ENCODE assay signal across 9 cellular contexts in the genomic region with DNA sequence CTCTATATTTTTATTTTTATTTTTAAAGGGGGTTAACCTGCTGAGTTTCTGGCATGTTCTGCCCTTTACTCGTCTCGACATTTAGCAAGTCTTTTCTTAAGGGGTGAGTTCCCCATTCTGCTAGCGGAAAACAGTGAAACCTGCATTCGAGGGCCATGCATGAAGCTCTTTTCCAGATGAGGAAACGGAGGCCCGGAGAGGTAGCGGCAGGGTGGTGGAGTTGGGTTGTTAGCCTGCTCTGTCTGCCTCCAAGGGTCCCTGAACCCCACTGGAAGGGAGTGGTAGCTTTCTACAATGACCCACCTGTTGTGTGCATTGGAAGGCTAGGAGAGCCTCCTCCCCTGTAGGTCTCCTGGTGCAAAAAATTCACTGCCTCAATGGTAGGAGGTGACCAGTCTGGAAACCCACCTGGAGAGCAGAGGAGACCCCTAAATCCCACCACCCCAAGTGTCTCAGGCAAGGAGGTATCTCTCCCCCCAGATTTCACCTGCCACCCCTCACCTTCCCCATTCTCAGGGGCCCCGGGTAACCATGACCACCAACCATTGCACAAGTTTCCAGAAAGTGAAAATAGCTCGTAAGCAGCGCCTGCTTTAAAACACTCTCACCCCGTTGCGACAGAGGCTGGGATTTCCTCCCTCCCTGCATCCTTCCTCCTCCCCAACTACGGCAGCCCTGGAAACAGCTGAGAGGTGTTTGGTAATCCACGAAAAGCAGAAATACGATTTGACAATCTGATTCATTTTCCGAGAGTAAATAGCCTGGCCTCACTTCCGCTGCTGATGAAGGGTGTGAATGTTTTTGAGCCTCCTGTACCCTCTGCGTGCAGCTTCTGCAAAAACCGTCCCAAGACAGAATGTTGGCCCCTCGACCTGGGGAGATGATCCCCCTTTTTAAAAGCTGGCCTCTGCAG. TPM values are rescaled to one million over a fixed set of nuclear protein-coding genes. Genes with fewer than 3 reads are reported as not detected.
DNase-seq lines count a peak whose midpoint lies in the region; ATAC-seq, FAIRE-seq and TF ChIP-seq lines count a peak whose summit lies in the region.
"Had no signal": no experiment of that assay in that cellular context is flagged by ENCODE, and none has a peak within 500 bp of the region (broad histone marks: within the 10 kb centered on the region; RNA-seq: fewer than 3 reads in every experiment).

No MANE protein-coding gene starts in this region.

- dilution Hi-C loops in keratinocyte (cut with MboI; ENCODE audit: extremely low pct_ligation_motif_present, low sequenced_read_pairs): no loop called here

- peaks cover 11% of the 10 kb centered on the region for H3K4me1 ChIP-seq in keratinocyte (ENCODE audit: control insufficient read depth, extremely low read depth, insufficient read depth, low read length)

- FAIRE-seq in keratinocyte (lab: Jason Lieb, UNC): no peak
- FAIRE-seq: islet of Langerhans had no signal

- no peaks in the 10 kb centered on the region for H3K36me3 ChIP-seq in keratinocyte (ENCODE audit: control insufficient read depth in 2 of 2, extremely low read depth in 1 of 2, insufficient read depth in 2 of 2, low read length in 2 of 2)

- POLR2A ChIA-PET in WTC11 (lab: Charles Lee): interaction anchor here (1.5 kb wide), 1 partner anchor 11 kb away, joined by 3 read pairs; no protein-coding TSS in a partner anchor

- no peaks in the 10 kb centered on the region for H3K36me3 Mint-ChIP-seq in WTC11

- no peak overlapping the region for H3K4me3 ChIP-seq in keratinocyte (ENCODE audit: control insufficient read depth in 2 of 3, extremely low read depth in 1 of 3, insufficient read depth in 2 of 3, low read depth in 1 of 3, low read length in 3 of 3)

- H3K79me2 ChIP-seq in keratinocyte (ENCODE audit: control insufficient read depth, insufficient read depth, low read length): no peaks in the 10 kb centered on the region

- H3K9me3 Mint-ChIP-seq in WTC11: peaks cover 3% of the 10 kb centered on the region; the same call in 1 of the 2 replicates

- CTCF ChIA-PET in WTC11 (lab: Charles Lee): interaction anchor here (0.7 to 1.5 kb wide), 5 partner anchors 48 to 83 kb away, joined by 3 to 5 read pairs (median 3); no protein-coding TSS in a partner anchor

- H3K9ac ChIP-seq in keratinocyte (ENCODE audit: control insufficient read depth, extremely low read depth, insufficient read depth, low read length): no peak overlapping the region

- no peak overlapping the region for H3K27ac ChIP-seq in keratinocyte (ENCODE audit: control insufficient read depth, insufficient read depth, low read length)

- H3K27ac Mint-ChIP-seq in WTC11: no peak overlapping the region

- peak overlapping the region; percentile 22 for H3K4me2 ChIP-seq in keratinocyte (ENCODE audit: control insufficient read depth, extremely low read depth, insufficient read depth, low read depth, low read length)

- no peak overlapping the region for H3K4me3 Mint-ChIP-seq in WTC11

- H4K20me1 ChIP-seq in keratinocyte (ENCODE audit: control insufficient read depth, extremely low read depth, insufficient read depth, low read length): no peaks in the 10 kb centered on the region

- no peaks in the 10 kb centered on the region for H3K9me3 ChIP-seq in keratinocyte (ENCODE audit: control insufficient read depth, low read depth, low read length)

- H3K9me1 ChIP-seq in keratinocyte (ENCODE audit: control insufficient read depth, extremely low read depth, insufficient read depth, low read length): no peaks in the 10 kb centered on the region

- H2AFZ ChIP-seq in keratinocyte (ENCODE audit: control insufficient read depth, low read length): no peak overlapping the region

- no peak for TF ChIP-seq CTCF in keratinocyte (optimal IDR thresholded peaks at IDR 0.05 in 1 of 3, IDR thresholded peaks at IDR 0.05 in 1 of 3, conservative IDR thresholded peaks at IDR 0.05 in 1 of 3; ENCODE audit: extremely low read depth in 1 of 3, insufficient read depth in 2 of 3, low read length in 3 of 3)
- TF ChIP-seq CTCF in WTC11 (IDR thresholded peaks at IDR 0.05): no peak

- H3K4me1 Mint-ChIP-seq in WTC11: 0 out of 2 replicates have a peak, but pooled peaks cover 5% of the 10 kb centered on the region

- peaks cover 9% of the 10 kb centered on the region for H3K27me3 ChIP-seq in keratinocyte (ENCODE audit: control insufficient read depth, extremely low read depth, insufficient read depth, low read length)

- no peak for ATAC-seq in GM21447 (IDR thresholded peaks at IDR 0.05; ENCODE audit: unreplicated experiment)
- ATAC-seq in WTC11: no peak

- DNase-seq in GF-D8 (lab: John Stamatoyannopoulos, UW) (peak; percentile 97), RPMI8226 (peak; percentile 76), amniotic epithelial cell (ENCODE audit: low read depth) (peak; percentile 98), keratinocyte (ENCODE audit: low read depth, low spot score) (no peak), NCI-H2107 treated with DMSO at 0.1 percent for 48 hours (lab: John Stamatoyannopoulos, UW; ENCODE audit: unreplicated experiment) (no peak), WTC11 (ENCODE audit: low spot score) (no peak)
- peak; percentile 62 for DNase-seq in stimulated activated CD8-positive, alpha-beta memory T cell treated with anti-CD3 and anti-CD28 coated beads, Interleukin-4, amount 100 ng/mL, for 48 hours

- peaks cover 70% of the 10 kb centered on the region for H3K27me3 Mint-ChIP-seq in WTC11 (ENCODE audit: low read depth)

TF ChIP-seq in WTC11, 78 proteins besides CTCF, POLR2A, EP300 and RAD21:
- TF ChIP-seq MXD4 (CRISPR knock-in tag; IDR thresholded peaks at IDR 0.05; ENCODE audit: borderline replicate concordance) (no peak), ZNF138 (CRISPR knock-in tag; conservative IDR thresholded peaks at IDR 0.05) (no peak), ATF3 (CRISPR knock-in tag; conservative IDR thresholded peaks at IDR 0.05) (no peak), ESRRA (CRISPR knock-in tag; IDR thresholded peaks at IDR 0.05; ENCODE audit: borderline replicate concordance) (no peak), ZNF671 (CRISPR knock-in tag; IDR thresholded peaks at IDR 0.05) (no peak)
- TF ChIP-seq, protein P1, sequence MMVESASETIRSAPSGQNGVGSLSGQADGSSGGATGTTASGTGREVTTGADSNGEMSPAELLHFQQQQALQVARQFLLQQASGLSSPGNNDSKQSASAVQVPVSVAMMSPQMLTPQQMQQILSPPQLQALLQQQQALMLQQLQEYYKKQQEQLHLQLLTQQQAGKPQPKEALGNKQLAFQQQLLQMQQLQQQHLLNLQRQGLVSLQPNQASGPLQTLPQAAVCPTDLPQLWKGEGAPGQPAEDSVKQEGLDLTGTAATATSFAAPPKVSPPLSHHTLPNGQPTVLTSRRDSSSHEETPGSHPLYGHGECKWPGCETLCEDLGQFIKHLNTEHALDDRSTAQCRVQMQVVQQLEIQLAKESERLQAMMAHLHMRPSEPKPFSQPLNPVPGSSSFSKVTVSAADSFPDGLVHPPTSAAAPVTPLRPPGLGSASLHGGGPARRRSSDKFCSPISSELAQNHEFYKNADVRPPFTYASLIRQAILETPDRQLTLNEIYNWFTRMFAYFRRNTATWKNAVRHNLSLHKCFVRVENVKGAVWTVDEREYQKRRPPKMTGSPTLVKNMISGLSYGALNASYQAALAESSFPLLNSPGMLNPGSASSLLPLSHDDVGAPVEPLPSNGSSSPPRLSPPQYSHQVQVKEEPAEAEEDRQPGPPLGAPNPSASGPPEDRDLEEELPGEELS (CRISPR knock-in tag; IDR thresholded peaks at IDR 0.05): no peak

RNA-seq across cellular contexts. Expression of gene KLF2, which starts 3.5 kb away (rescaled TPM):
- polyA plus RNA-seq in keratinocyte: 0.09 TPM in 1 of 3 replicates, not detected in the others
- 0.30 TPM for polyA plus RNA-seq in keratinocyte (2011; ENCODE audit: low read depth)
- 0.06 and 0.08 TPM in 2 replicates for polyA plus RNA-seq in keratinocyte (2011; cell fraction: cytosol; rRNA removed)
- polyA plus RNA-seq in keratinocyte (2011; cell fraction: nucleus; rRNA removed): 0.10 and 0.13 TPM in 2 replicates
- polyA plus RNA-seq in keratinocyte (2012; ENCODE audit: low replicate concordance): 0.17 and 0.30 TPM in 2 replicates
- polyA minus RNA-seq in keratinocyte: 0.23 TPM in 1 of 3 replicates, not detected in the others
- not detected for polyA minus RNA-seq in keratinocyte (2011; cell fraction: cytosol; rRNA and poly(A)+ RNA removed)
- polyA minus RNA-seq in keratinocyte (2011; cell fraction: nucleus; rRNA and poly(A)+ RNA removed): 0.32 TPM in 1 of 2 replicates, not detected in the other
- 0.82 to 1.1 TPM (median 1.0 TPM) in 3 replicates for total RNA-seq in WTC11 (2021)

Comparison
In these comparisons a context has a peak if more than half of its experiments do, and no peak if none do; other contexts are left out.
1. DNase-seq: peak in GF-D8 (single experiment), RPMI8226 (single experiment), amniotic epithelial cell (single experiment) and stimulated activated CD8-positive, alpha-beta memory T cell treated with anti-CD3 and anti-CD28 coated beads, Interleukin-4, amount 100 ng/mL, for 48 hours (single experiment); none in keratinocyte (single experiment), NCI-H2107 treated with DMSO at 0.1 percent for 48 hours (single experiment) and WTC11 (single experiment).